15 cellular contexts compared by ENCODE assay signal in the genomic region with DNA sequence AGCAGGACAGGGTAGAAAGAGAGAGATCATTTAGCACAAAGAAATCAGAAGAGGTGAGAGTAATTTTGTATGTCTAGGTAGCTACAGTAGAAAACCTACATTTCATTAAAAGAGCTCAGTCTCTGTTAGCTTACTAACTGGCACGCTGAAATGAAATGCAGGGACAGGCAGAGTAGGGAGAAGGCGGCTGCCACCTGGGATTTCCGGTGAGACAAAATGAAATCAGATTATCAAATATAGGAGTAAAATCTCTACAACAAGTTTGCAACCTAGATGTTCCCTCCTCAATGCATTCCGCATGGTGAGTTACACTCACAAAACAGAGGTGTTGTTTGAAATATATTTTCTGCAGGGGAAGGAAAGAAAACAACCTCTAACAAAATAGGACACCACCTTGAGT. TPM values are rescaled to one million over a fixed set of nuclear protein-coding genes. Genes with fewer than 3 reads are reported as not detected.
DNase-seq lines count a peak whose midpoint lies in the region; ATAC-seq, FAIRE-seq and TF ChIP-seq lines count a peak whose summit lies in the region.
"Had no signal": no experiment of that assay in that cellular context is flagged by ENCODE, and none has a peak within 500 bp of the region (broad histone marks: within the 10 kb centered on the region; RNA-seq: fewer than 3 reads in every experiment).

No MANE protein-coding gene starts in this region.

- peaks cover 70% of the 10 kb centered on the region for H3F3A ChIP-seq in MM.1S (ENCODE audit: insufficient read depth, low read length)

- no peak for TF ChIP-seq EP300 in GM12878 (IDR thresholded peaks at IDR 0.05; ENCODE audit: borderline replicate concordance in 1 of 2, control insufficient read depth in 1 of 2, low read depth in 2 of 2, low read length in 2 of 2)

- H3K36me3 ChIP-seq in left ventricle myocardium inferior (peaks cover 16% of the 10 kb centered on the region), heart left ventricle (peaks cover 0 to 83% (median 28%) of the 10 kb centered on the region in 9 donors), MM.1S (replicated peaks; ENCODE audit: insufficient read depth, low read length) (peaks cover 16% of the 10 kb centered on the region), GM12878 (ENCODE audit: control insufficient read depth in 2 of 2, insufficient read depth in 2 of 2, low read length in 1 of 2) (peaks cover 25 to 39% of the 10 kb centered on the region in 2 experiments)

- H3K9me3 ChIP-seq in left ventricle myocardium inferior (replicated peaks) (no peaks in the 10 kb centered on the region), heart left ventricle (no peaks in the 10 kb centered on the region), MM.1S (replicated peaks; ENCODE audit: insufficient read depth, low read length) (no peaks in the 10 kb centered on the region), GM12878 (replicated peaks; ENCODE audit: control insufficient read depth, insufficient read depth, low read length) (no peaks in the 10 kb centered on the region)
- H3K9me3 ChIP-seq: BE2C had no signal

- intact Hi-C loops in left ventricle myocardium inferior (cut with micrococcal nuclease) = no loop called here
- intact Hi-C loops in heart left ventricle (cut with DNase I) = no loop called here
- intact Hi-C loops in GM12878 (cut with micrococcal nuclease; ENCODE audit: unreplicated experiment) = loop anchor here (5.0 kb wide), 1 partner anchor 84 kb away; no protein-coding TSS in a partner anchor

- 71 to 79% (median 76%) methylated on average over 4 of the region's 4 CpGs for WGBS in heart left ventricle, 4 donors
- 2% methylated on average over 4 of the region's 4 CpGs for WGBS in GM12878 (ENCODE audit: insufficient coverage, insufficient replicate concordance, low lambda C conversion rate, missing lambda C conversion rate)

- H3K4me3 ChIP-seq in left ventricle myocardium inferior (no peak overlapping the region), heart left ventricle (no peak overlapping the region), MM.1S (ENCODE audit: low read length) (peak overlapping the region; percentile 52), GM12878 (peak overlapping the region; percentile 56; the same call in 1 of the 2 replicates)
- H3K4me3 ChIP-seq: hepatocyte, K562 had no signal

- H4K20me1 ChIP-seq in MM.1S (ENCODE audit: insufficient read depth, low read length) = no peaks in the 10 kb centered on the region
- H4K20me1 ChIP-seq in GM12878 (ENCODE audit: control insufficient read depth, insufficient read depth) = no peaks in the 10 kb centered on the region

- peak overlapping the region; percentile 53 for H3K27ac ChIP-seq in left ventricle myocardium inferior (replicated peaks)
- peak overlapping the region in 5 of 12 donors; percentile 18 to 39 (median 36) for H3K27ac ChIP-seq in heart left ventricle
- H3K27ac ChIP-seq in MM.1S (ENCODE audit: low read length) = peak overlapping the region; percentile 98
- H3K27ac ChIP-seq in GM12878 (ENCODE audit: control insufficient read depth, insufficient read depth) = peak overlapping the region; percentile 62
- H3K27ac ChIP-seq: hepatocyte had no signal

- BruUV-seq in GM12878 (replicated peaks; lab: Mats Ljungman, UMichigan) = TSS peak; percentile 97

- H3K27me3 ChIP-seq in left ventricle myocardium inferior (ENCODE audit: low read depth) (no peaks in the 10 kb centered on the region), heart left ventricle (no peaks in the 10 kb centered on the region), MM.1S (replicated peaks; ENCODE audit: insufficient read depth, low read length) (no peaks in the 10 kb centered on the region), GM12878 (replicated peaks in 1 of 2; ENCODE audit: control insufficient read depth in 2 of 2, insufficient read depth in 2 of 2, low read length in 1 of 2) (no peaks in the 10 kb centered on the region)
- H3K27me3 ChIP-seq: BE2C, hepatocyte had no signal

- peaks cover 30% of the 10 kb centered on the region for H3K4me1 ChIP-seq in left ventricle myocardium inferior
- peaks cover 0 to 28% (median 13%) of the 10 kb centered on the region in 12 donors for H3K4me1 ChIP-seq in heart left ventricle
- peaks cover 81% of the 10 kb centered on the region for H3K4me1 ChIP-seq in MM.1S (ENCODE audit: low read length)
- H3K4me1 ChIP-seq in GM12878 (ENCODE audit: control insufficient read depth, insufficient read depth, low read length) = peaks cover 63% of the 10 kb centered on the region
- H3K4me1 ChIP-seq: BE2C had no signal

- H3K27me3 Mint-ChIP-seq in stimulated activated naive B cell treated with anti-CD40 and anti-IgM and Interleukin-4, amounts not matched to agents 10 μg/mL and 1 μg/mL and 100 μg/mL, for 72 hours = no peaks in the 10 kb centered on the region
- H3K27me3 Mint-ChIP-seq: stimulated activated naive CD8-positive, alpha-beta T cell treated with anti-CD3 and anti-CD28 coated beads, Interleukin-15, amount 100 ng/mL, for 72 hours had no signal

- no peaks in the 10 kb centered on the region for H3K9me2 ChIP-seq in MM.1S (replicated peaks; ENCODE audit: insufficient read depth, low read length)

- ATAC-seq in heart left ventricle (no peak), GM12878 (no peak), HG02798 (IDR thresholded peaks at IDR 0.05; ENCODE audit: poor library complexity, unreplicated experiment) (no peak)
- no peak for ATAC-seq in stimulated activated naive B cell treated with anti-CD40 and anti-IgM and Interleukin-4, amounts not matched to agents 10 μg/mL and 1 μg/mL and 100 μg/mL, for 72 hours (replicated peaks)
- ATAC-seq: K562 had no signal

- TF ChIP-seq POLR2A in heart left ventricle (IDR thresholded peaks at IDR 0.05) (no peak), GM12878 (IDR thresholded peaks at IDR 0.05; ENCODE audit: low read depth, low read length) (no peak)

- peaks cover 71 to 86% of the 10 kb centered on the region in 2 donors for H3K36me3 Mint-ChIP-seq in stimulated activated naive B cell treated with anti-CD40 and anti-IgM and Interleukin-4, amounts not matched to agents 10 μg/mL and 1 μg/mL and 100 μg/mL, for 72 hours

- H3K4me3 Mint-ChIP-seq in stimulated activated naive B cell treated with anti-CD40 and anti-IgM and Interleukin-4, amounts not matched to agents 10 μg/mL and 1 μg/mL and 100 μg/mL, for 72 hours = peak overlapping the region; percentile 33 to 72

- H3K9ac ChIP-seq in MM.1S (ENCODE audit: low read length) (peak overlapping the region; percentile 80), GM12878 (ENCODE audit: control insufficient read depth, insufficient read depth, low read length) (peak overlapping the region; percentile 9)

- peaks cover 89% of the 10 kb centered on the region for H3K79me2 ChIP-seq in MM.1S (ENCODE audit: low read length)
- peaks cover 65% of the 10 kb centered on the region for H3K79me2 ChIP-seq in GM12878 (ENCODE audit: control insufficient read depth, insufficient read depth, low read length)
- H3K79me2 ChIP-seq: hepatocyte had no signal

- in situ Hi-C loops in GM12878 (cut with MboI) = no loop called here

- FAIRE-seq in GM12878 (lab: Jason Lieb, UNC) = no peak
- FAIRE-seq: K562 had no signal

- peak overlapping the region; percentile 75 for H3K27ac Mint-ChIP-seq in stimulated activated naive B cell treated with anti-CD40 and anti-IgM and Interleukin-4, amounts not matched to agents 10 μg/mL and 1 μg/mL and 100 μg/mL, for 72 hours

- no peaks in the 10 kb centered on the region for H3K9me3 Mint-ChIP-seq in stimulated activated naive B cell treated with anti-CD40 and anti-IgM and Interleukin-4, amounts not matched to agents 10 μg/mL and 1 μg/mL and 100 μg/mL, for 72 hours
- H3K9me3 Mint-ChIP-seq: stimulated activated naive CD8-positive, alpha-beta T cell treated with anti-CD3 and anti-CD28 coated beads, Interleukin-15, amount 100 ng/mL, for 72 hours had no signal

- peak overlapping the region; percentile 96 for H3K4me2 ChIP-seq in MM.1S (ENCODE audit: low read depth, low read length)
- peak overlapping the region; percentile 41 for H3K4me2 ChIP-seq in GM12878 (ENCODE audit: control insufficient read depth, insufficient read depth)
- H3K4me2 ChIP-seq: hepatocyte had no signal

- DNase-seq in left ventricle myocardium inferior = no peak
- no peak for DNase-seq in heart left ventricle
- DNase-seq in MM.1S = peak; percentile 27
- DNase-seq in GM12878 (ENCODE audit: low read depth, low spot score) = no peak
- DNase-seq in stimulated activated naive B cell treated with anti-CD40 and anti-IgM and Interleukin-4, amounts not matched to agents 10 μg/mL and 1 μg/mL and 100 μg/mL, for 72 hours = no peak
- DNase-seq in Ammon's horn (ENCODE audit: low spot score) = no peak
- DNase-seq: BE2C, DMS53, kidney glomerular epithelial cell, NCI-H1105, NCI-H774 had no signal

- TF ChIP-seq CTCF in left ventricle myocardium inferior (IDR thresholded peaks at IDR 0.05; ENCODE audit: borderline replicate concordance) (no peak), heart left ventricle (IDR thresholded peaks at IDR 0.05) (no peak), MM.1S (IDR thresholded peaks at IDR 0.05; ENCODE audit: low read length) (no peak), GM12878 (IDR thresholded peaks at IDR 0.05 in 2 of 3, conservative IDR thresholded peaks at IDR 0.05 in 1 of 3; ENCODE audit: control insufficient read depth in 2 of 3, extremely low read depth in 1 of 3, insufficient read depth in 1 of 3, low read depth in 3 of 3, low read length in 3 of 3) (no peak)

- H2AFZ ChIP-seq in MM.1S (ENCODE audit: low read length) (no peak overlapping the region), GM12878 (ENCODE audit: control insufficient read depth, low read depth, low read length) (no peak overlapping the region)
- H2AFZ ChIP-seq: hepatocyte had no signal

- POLR2A ChIA-PET in GM12878 (lab: Charles Lee) = interaction anchor here (0.6 to 9.8 kb wide), 11 partner anchors 7 to 207 kb away, joined by 3 to 122 read pairs (median 5); no protein-coding TSS in a partner anchor

- SMC1A ChIA-PET in GM12878 (lab: Charles Lee; ENCODE audit: uncharacterized antibody, unreplicated experiment) = interaction anchor here (0.7 to 21.7 kb wide), 17 partner anchors 8 to 236 kb away, joined by 3 to 354 read pairs (median 5); no protein-coding TSS in a partner anchor

- peaks cover 73 to 93% of the 10 kb centered on the region in 2 donors for H3K4me1 Mint-ChIP-seq in stimulated activated naive B cell treated with anti-CD40 and anti-IgM and Interleukin-4, amounts not matched to agents 10 μg/mL and 1 μg/mL and 100 μg/mL, for 72 hours

- RAD21 ChIA-PET in GM12878 (lab: Charles Lee; ENCODE audit: unreplicated experiment) = interaction anchor here (0.8 to 6.9 kb wide), 17 partner anchors 8 to 549 kb away, joined by 3 to 150 read pairs (median 8); no protein-coding TSS in a partner anchor

- TF ChIP-seq RAD21 in GM12878 (IDR thresholded peaks at IDR 0.05; ENCODE audit: insufficient read depth, low read depth, low read length) = no peak

- CTCF ChIA-PET in GM12878 (lab: Yijun Ruan, JAX) = interaction anchor here (0.6 to 5.8 kb wide), 19 partner anchors 8 to 386 kb away, joined by 3 to 67 read pairs (median 5); no protein-coding TSS in a partner anchor

RNA-seq across cellular contexts. Expression of a gene that starts 55.9 kb away (rescaled TPM):
- total RNA-seq in left ventricle myocardium inferior (23.7 TPM), heart left ventricle (10 to 100 TPM; 20.3 to 58.0 (median 26.8) TPM), GM12878 (2014; rRNA removed) (198 and 200 TPM in 2 replicates), GM12878 (2014; rRNA removed; fragmentation: Illumina TruSeq; extraction: Trizol) (135 and 144 TPM in 2 replicates), GM12878 (2021) (205 and 206 TPM in 2 replicates)
- polyA plus RNA-seq in heart left ventricle (10 to 100 TPM in 1 of 2 donors, 1 to 10 TPM in 1; 9.9 to 22.8 TPM), GM12878 (2011; rRNA removed) (101 and 118 TPM in 2 replicates), GM12878 (2014; fragmentation: Illumina TruSeq; extraction: Trizol) (116 and 141 TPM in 2 replicates), GM12878 (2014; fragmentation: Nextera tagmentation; extraction: Ambion mirVana) (10 to 100 TPM; 32.8 to 78.5 TPM), GM12878 (2014; rRNA removed) (203 and 212 TPM in 2 replicates), GM12878 (2016; fragmentation: Nextera tagmentation; extraction: Ambion mirVana) (10 to 100 TPM; 54.4 to 71.5 TPM)
- total RNA-seq in GM12878 (2013; cell fraction: nucleolus; rRNA removed) = 130 and 131 TPM in 2 replicates
- polyA plus RNA-seq in GM12878 (2011; ENCODE audit: low read depth) = 123 TPM
- 103 and 118 TPM in 2 replicates for polyA plus RNA-seq in GM12878 (2011; cell fraction: cytosol; rRNA removed)
- polyA plus RNA-seq in GM12878 (2011; cell fraction: nucleus; rRNA removed) = 51.0 and 62.5 TPM in 2 replicates
- polyA plus RNA-seq in GM12878 (2012) = 135 and 137 TPM in 2 replicates
- 139 and 160 TPM in 2 replicates for polyA minus RNA-seq in GM12878 (2011; rRNA and poly(A)+ RNA removed)
- polyA minus RNA-seq in GM12878 (2011; cell fraction: cytosol; rRNA and poly(A)+ RNA removed) = 60.1 and 81.5 TPM in 2 replicates
- 37.2 and 80.3 TPM in 2 replicates for polyA minus RNA-seq in GM12878 (2011; cell fraction: nucleus; rRNA and poly(A)+ RNA removed)

Comparison
In these comparisons a context has a peak if more than half of its experiments do, and no peak if none do; other contexts are left out.
1. H3K4me3 ChIP-seq: peak in MM.1S (single experiment) and GM12878 (single experiment); none in left ventricle myocardium inferior (single experiment) and heart left ventricle (0 of 12).